9 cellular contexts compared by ENCODE assay signal in the genomic region with DNA sequence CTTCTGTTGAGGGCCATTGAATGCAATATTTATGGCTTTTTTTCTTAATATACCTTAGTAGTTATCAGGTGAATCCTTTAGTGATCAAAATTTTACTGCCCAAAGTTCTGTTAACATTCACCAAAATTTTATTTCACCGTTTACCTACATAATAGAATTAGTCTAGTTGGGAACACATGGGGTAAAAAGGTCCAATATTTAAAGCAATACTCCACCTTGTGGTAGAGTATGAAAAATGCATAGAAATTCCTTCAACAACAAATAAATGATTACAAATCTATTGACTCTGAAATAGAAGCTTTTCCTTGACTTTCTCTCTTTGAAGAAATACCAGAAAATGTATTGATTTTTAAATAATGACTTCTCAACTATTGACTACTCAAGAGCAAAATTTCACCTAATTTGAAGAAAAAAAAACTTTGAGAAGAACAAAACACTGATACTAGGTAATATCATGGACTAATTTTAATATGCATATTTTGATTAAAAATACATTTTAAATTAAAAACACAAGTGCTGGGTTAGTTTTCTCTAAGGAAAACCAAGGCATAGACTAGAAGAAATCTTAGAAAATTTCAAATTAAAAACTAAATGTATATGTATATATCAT. TPM values are rescaled to one million over a fixed set of nuclear protein-coding genes. Genes with fewer than 3 reads are reported as not detected.
DNase-seq lines count a peak whose midpoint lies in the region; ATAC-seq and TF ChIP-seq lines count a peak whose summit lies in the region.
"Had no signal": no experiment of that assay in that cellular context is flagged by ENCODE, and none has a peak within 500 bp of the region (broad histone marks: within the 10 kb centered on the region; RNA-seq: fewer than 3 reads in every experiment).

No MANE protein-coding gene starts in this region.

- H3K27ac Mint-ChIP-seq in activated naive CD8-positive, alpha-beta T cell treated with anti-CD3 and anti-CD28 coated beads, Interleukin-2, amount 50 U/mL, for 24 hours, result no peak overlapping the region
- H3K27ac Mint-ChIP-seq: naive thymus-derived CD4-positive, alpha-beta T cell had no signal

- intact Hi-C loops in spleen (cut with DNase I; ENCODE audit: low total_unique reads), result no loop called here

- DNase-seq in COR-L47 (lab: John Stamatoyannopoulos, UW) (peak; percentile 32), HuH-7.5 (ENCODE audit: low spot score) (peak; percentile 16), RWPE2 (ENCODE audit: low spot score) (no peak), fibroblast of gingiva (ENCODE audit: low read depth) (peak; percentile 38), spleen (no peak), suprapubic skin (ENCODE audit: low spot score in 2 of 2) (no peak)
- no peak for DNase-seq in activated naive CD8-positive, alpha-beta T cell treated with anti-CD3 and anti-CD28 coated beads, Interleukin-2, amount 50 U/mL, for 24 hours

- H3K4me3 ChIP-seq in RWPE2 (ENCODE audit: severe bottlenecking) (no peak overlapping the region), spleen (no peak overlapping the region), suprapubic skin (no peak overlapping the region)

- H3K36me3 ChIP-seq in RWPE2 (ENCODE audit: low read depth) (no peaks in the 10 kb centered on the region), spleen (no peaks in the 10 kb centered on the region), suprapubic skin (no peaks in the 10 kb centered on the region)

- H3K4me1 Mint-ChIP-seq in activated naive CD8-positive, alpha-beta T cell treated with anti-CD3 and anti-CD28 coated beads, Interleukin-2, amount 50 U/mL, for 24 hours, result peaks cover 14% of the 10 kb centered on the region

- no peaks in the 10 kb centered on the region for H3K36me3 Mint-ChIP-seq in activated naive CD8-positive, alpha-beta T cell treated with anti-CD3 and anti-CD28 coated beads, Interleukin-2, amount 50 U/mL, for 24 hours (ENCODE audit: low read depth)
- H3K36me3 Mint-ChIP-seq: naive thymus-derived CD4-positive, alpha-beta T cell had no signal

- ATAC-seq in GM19463 (IDR thresholded peaks at IDR 0.05; ENCODE audit: unreplicated experiment), result peak; percentile 39
- ATAC-seq in RWPE2 (ENCODE audit: low read depth), result peak; percentile 46; the same call in 1 of the 3 replicates
- ATAC-seq in activated naive CD8-positive, alpha-beta T cell treated with anti-CD3 and anti-CD28 coated beads, Interleukin-2, amount 50 U/mL, for 24 hours, result no peak
- ATAC-seq: naive thymus-derived CD4-positive, alpha-beta T cell had no signal

- 0 to 5% (median 3%) methylated on average over 1 of the region's 1 CpG for WGBS in spleen, 5 donors
- WGBS in suprapubic skin, result 8% methylated on average over 1 of the region's 1 CpG

- H3K27ac ChIP-seq in RWPE2 (ENCODE audit: poor library complexity, severe bottlenecking), result no peak overlapping the region
- no peak overlapping the region for H3K27ac ChIP-seq in spleen
- H3K27ac ChIP-seq in suprapubic skin, result no peak overlapping the region

- peak; percentile 85 for TF ChIP-seq CTCF in RWPE2 (IDR thresholded peaks at IDR 0.05; ENCODE audit: poor library complexity, severe bottlenecking)
- TF ChIP-seq CTCF in spleen (IDR thresholded peaks at IDR 0.05 in 8 of 11, conservative IDR thresholded peaks at IDR 0.05 in 3 of 11), result peak in 8 of 11 experiments; percentile 25 to 68 (median 58)
- TF ChIP-seq CTCF in suprapubic skin (IDR thresholded peaks at IDR 0.05), result peak in 1 of 2 donors; percentile 49

- H3K4me3 Mint-ChIP-seq in activated naive CD8-positive, alpha-beta T cell treated with anti-CD3 and anti-CD28 coated beads, Interleukin-2, amount 50 U/mL, for 24 hours, result no peak overlapping the region

- no peaks in the 10 kb centered on the region for H3K9me3 Mint-ChIP-seq in activated naive CD8-positive, alpha-beta T cell treated with anti-CD3 and anti-CD28 coated beads, Interleukin-2, amount 50 U/mL, for 24 hours
- H3K9me3 Mint-ChIP-seq: naive thymus-derived CD4-positive, alpha-beta T cell had no signal

- no peak for TF ChIP-seq POLR2A in spleen (IDR thresholded peaks at IDR 0.05)
- no peak for TF ChIP-seq POLR2A in suprapubic skin (IDR thresholded peaks at IDR 0.05)

- H3K4me1 ChIP-seq in RWPE2 (ENCODE audit: insufficient read depth, poor library complexity, severe bottlenecking) (peaks cover 22% of the 10 kb centered on the region), spleen (peaks cover 0 to 17% (median 4%) of the 10 kb centered on the region in 6 donors), suprapubic skin (peaks cover 2% of the 10 kb centered on the region)

- no peak for TF ChIP-seq EP300 in suprapubic skin (IDR thresholded peaks at IDR 0.05)

- peaks cover 3% of the 10 kb centered on the region for H3K27me3 Mint-ChIP-seq in activated naive CD8-positive, alpha-beta T cell treated with anti-CD3 and anti-CD28 coated beads, Interleukin-2, amount 50 U/mL, for 24 hours

- H3K9me3 ChIP-seq in RWPE2 (ENCODE audit: severe bottlenecking), result no peaks in the 10 kb centered on the region
- no peaks in the 10 kb centered on the region for H3K9me3 ChIP-seq in spleen
- no peaks in the 10 kb centered on the region for H3K9me3 ChIP-seq in suprapubic skin

- H3K27me3 ChIP-seq in RWPE2 (ENCODE audit: insufficient read depth, poor library complexity, severe bottlenecking), result no peaks in the 10 kb centered on the region
- no peaks in the 10 kb centered on the region for H3K27me3 ChIP-seq in spleen (replicated peaks in 1 of 7)
- no peaks in the 10 kb centered on the region for H3K27me3 ChIP-seq in suprapubic skin

RNA-seq across cellular contexts. Expression of gene POLR1F, which starts 43.3 kb away (rescaled TPM):
- total RNA-seq in spleen, result 10 to 100 TPM; 12.6 to 24.4 (median 13.6) TPM
- polyA plus RNA-seq in spleen, result 1 to 10 TPM; 7.1 to 9.5 (median 7.2) TPM
- 10 to 100 TPM; 13.8 to 22.0 (median 18.2) TPM for total RNA-seq in suprapubic skin

Comparison
In these comparisons a context has a peak if more than half of its experiments do, and no peak if none do; other contexts are left out.
1. DNase-seq: peak in COR-L47 (single experiment), HuH-7.5 (single experiment) and fibroblast of gingiva (single experiment); none in RWPE2 (single experiment), spleen (single experiment), activated naive CD8-positive, alpha-beta T cell treated with anti-CD3 and anti-CD28 coated beads, Interleukin-2, amount 50 U/mL, for 24 hours (single experiment) and suprapubic skin (0 of 2).